20 cellular contexts compared by ENCODE assay signal in the genomic region with DNA sequence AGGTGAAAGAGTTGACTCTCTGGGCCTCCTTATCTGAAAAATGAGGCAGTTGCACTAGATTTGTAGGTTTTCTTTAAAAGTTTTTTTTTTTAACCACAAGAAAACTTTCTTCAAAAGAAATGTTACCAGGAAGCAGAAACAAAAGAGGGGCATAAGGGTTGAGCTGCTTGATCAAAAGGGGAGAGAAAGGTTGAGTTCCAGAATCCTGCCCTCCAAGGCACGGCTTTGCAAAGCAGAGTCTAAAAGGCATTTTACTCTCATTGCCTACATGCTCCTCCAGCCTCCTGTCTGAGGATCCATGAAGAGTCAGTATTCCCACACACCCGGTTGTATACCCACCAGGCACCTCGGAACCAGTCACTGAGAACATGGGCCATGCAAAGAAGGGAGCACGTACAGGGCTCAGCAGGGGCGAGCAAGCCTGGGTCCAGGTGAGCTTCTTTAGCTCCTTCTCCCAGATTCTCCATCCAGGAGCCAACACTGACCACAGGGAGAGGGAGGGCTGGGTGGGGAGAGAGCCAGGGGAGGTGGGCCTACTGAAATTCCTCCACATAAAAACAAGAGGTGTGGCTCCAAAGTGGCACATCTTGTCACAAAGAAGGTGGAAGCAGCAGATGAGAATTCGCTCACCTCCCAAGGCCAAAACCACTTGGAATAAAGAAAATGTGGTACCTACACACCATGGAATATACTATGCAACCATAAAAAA.
DNase-seq lines count a peak whose midpoint lies in the region; ATAC-seq, FAIRE-seq and TF ChIP-seq lines count a peak whose summit lies in the region.
"Had no signal": no experiment of that assay in that cellular context is flagged by ENCODE, and none has a peak within 500 bp of the region (broad histone marks: within the 10 kb centered on the region; RNA-seq: fewer than 3 reads in every experiment).

No MANE protein-coding gene starts in this region.

- H3K27me3 Mint-ChIP-seq in activated CD4-positive, alpha-beta T cell treated with anti-CD3 and anti-CD28 coated beads, Interleukin-2, amount 10 ng/mL, durations not matched to agents 24 days and 14 days: no peaks in the 10 kb centered on the region
- no peaks in the 10 kb centered on the region for H3K27me3 Mint-ChIP-seq in activated T-helper 17 cell treated with anti-CD3 and anti-CD28 coated beads, Interleukin-2, amount 50 U/mL, for 72 hours

- no peaks in the 10 kb centered on the region for H3K36me3 ChIP-seq in KOPT-K1 (ENCODE audit: insufficient read depth, low read length)
- H3K36me3 ChIP-seq: upper lobe of right lung had no signal

- intact Hi-C loops in activated CD4-positive, alpha-beta T cell treated with anti-CD3 and anti-CD28 coated beads, Interleukin-2, amount 10 ng/mL, durations not matched to agents 24 days and 14 days (cut with micrococcal nuclease): loop anchor here (1.0 to 10.0 kb wide), 6 partner anchors 75 to 1234 kb away; partner anchors contain the start of gene ACVR2A
- intact Hi-C loops in dorsolateral prefrontal cortex (cut with DNase I): no loop called here

- FAIRE-seq in HTR-8/SVneo (lab: Jason Lieb, UNC): no peak

- H3K27me3 ChIP-seq in dorsolateral prefrontal cortex: peaks cover 0 to 5% (median 0%) of the 10 kb centered on the region in 45 donors
- H3K27me3 ChIP-seq: upper lobe of right lung had no signal

- ATAC-seq in activated T-helper 17 cell treated with anti-CD3 and anti-CD28 coated beads, Interleukin-2, amount 50 U/mL, for 72 hours (replicated peaks): peak; percentile 3
- ATAC-seq: upper lobe of right lung had no signal

- H3K9me3 Mint-ChIP-seq in activated CD4-positive, alpha-beta T cell treated with anti-CD3 and anti-CD28 coated beads, Interleukin-2, amount 10 ng/mL, durations not matched to agents 24 days and 14 days: peaks cover 4% of the 10 kb centered on the region
- H3K9me3 Mint-ChIP-seq in activated T-helper 17 cell treated with anti-CD3 and anti-CD28 coated beads, Interleukin-2, amount 50 U/mL, for 72 hours: peaks cover 3% of the 10 kb centered on the region
- H3K9me3 Mint-ChIP-seq: memory B cell had no signal

- H3K4me3 ChIP-seq in dorsolateral prefrontal cortex: no peak overlapping the region
- H3K4me3 ChIP-seq: upper lobe of right lung had no signal

- no peaks in the 10 kb centered on the region for H3K9me3 ChIP-seq in KOPT-K1 (ENCODE audit: insufficient read depth, low read length, poor library complexity, severe bottlenecking)
- H3K9me3 ChIP-seq: upper lobe of right lung had no signal

- peak; percentile 78 for DNase-seq in activated CD4-positive, alpha-beta T cell treated with anti-CD3 and anti-CD28 coated beads, Interleukin-2, amount 10 ng/mL, durations not matched to agents 24 days and 14 days
- no peak for DNase-seq in activated CD4-positive, alpha-beta T cell treated with anti-CD3 and anti-CD28 coated beads for 48 hours
- DNase-seq in islet precursor cell (peak; percentile 37), dorsolateral prefrontal cortex (no peak), NCI-H2227 (lab: John Stamatoyannopoulos, UW; ENCODE audit: unreplicated experiment) (no peak), HTR-8/SVneo (ENCODE audit: insufficient read length, low spot score) (no peak)
- DNase-seq: 8988T, DMS 273 treated with DMSO at 0.1 percent for 48 hours, foreskin fibroblast, H7, hypothalamus, NCI-H1105 treated with DMSO at 0.1 percent for 48 hours, NCI-H2107, NCI-H526, SW 1271, upper lobe of right lung had no signal

- H3K27ac ChIP-seq in KOPT-K1 (ENCODE audit: low read depth, low read length, poor library complexity, severe bottlenecking): peak overlapping the region; percentile 88
- no peak overlapping the region for H3K27ac ChIP-seq in dorsolateral prefrontal cortex
- H3K27ac ChIP-seq: parathyroid adenoma, upper lobe of right lung had no signal

- H3K4me1 Mint-ChIP-seq in activated CD4-positive, alpha-beta T cell treated with anti-CD3 and anti-CD28 coated beads, Interleukin-2, amount 10 ng/mL, durations not matched to agents 24 days and 14 days: peaks cover 71% of the 10 kb centered on the region
- peaks cover 87% of the 10 kb centered on the region for H3K4me1 Mint-ChIP-seq in activated T-helper 17 cell treated with anti-CD3 and anti-CD28 coated beads, Interleukin-2, amount 50 U/mL, for 72 hours

- peaks cover 1% of the 10 kb centered on the region for H3K36me3 Mint-ChIP-seq in activated CD4-positive, alpha-beta T cell treated with anti-CD3 and anti-CD28 coated beads, Interleukin-2, amount 10 ng/mL, durations not matched to agents 24 days and 14 days (ENCODE audit: low read depth)
- peaks cover 6% of the 10 kb centered on the region for H3K36me3 Mint-ChIP-seq in activated T-helper 17 cell treated with anti-CD3 and anti-CD28 coated beads, Interleukin-2, amount 50 U/mL, for 72 hours (ENCODE audit: low read depth)
- H3K36me3 Mint-ChIP-seq: memory B cell had no signal

- H3K4me3 Mint-ChIP-seq in activated CD4-positive, alpha-beta T cell treated with anti-CD3 and anti-CD28 coated beads, Interleukin-2, amount 10 ng/mL, durations not matched to agents 24 days and 14 days: peak overlapping the region; percentile 78
- peak overlapping the region; percentile 80 for H3K4me3 Mint-ChIP-seq in activated T-helper 17 cell treated with anti-CD3 and anti-CD28 coated beads, Interleukin-2, amount 50 U/mL, for 72 hours
- H3K4me3 Mint-ChIP-seq: memory B cell had no signal

- peak overlapping the region; percentile 90 for H3K27ac Mint-ChIP-seq in activated CD4-positive, alpha-beta T cell treated with anti-CD3 and anti-CD28 coated beads, Interleukin-2, amount 10 ng/mL, durations not matched to agents 24 days and 14 days
- H3K27ac Mint-ChIP-seq in activated T-helper 17 cell treated with anti-CD3 and anti-CD28 coated beads, Interleukin-2, amount 50 U/mL, for 72 hours: peak overlapping the region; percentile 95
- H3K27ac Mint-ChIP-seq: memory B cell had no signal

- TF ChIP-seq CTCF in dorsolateral prefrontal cortex (IDR thresholded peaks at IDR 0.05 in 54 of 56, conservative IDR thresholded peaks at IDR 0.05 in 2 of 56; ENCODE audit: low read depth in 1 of 56, partially characterized antibody in 56 of 56): no peak

Comparison
In these comparisons a context has a peak if more than half of its experiments do, and no peak if none do; other contexts are left out.
1. DNase-seq: peak in activated CD4-positive, alpha-beta T cell treated with anti-CD3 and anti-CD28 coated beads, Interleukin-2, amount 10 ng/mL, durations not matched to agents 24 days and 14 days (single experiment) and islet precursor cell (single experiment); none in activated CD4-positive, alpha-beta T cell treated with anti-CD3 and anti-CD28 coated beads for 48 hours (single experiment), dorsolateral prefrontal cortex (0 of 10), NCI-H2227 (single experiment) and HTR-8/SVneo (single experiment).